ENCODE assay signal across 1 cellular context in the genomic region with DNA sequence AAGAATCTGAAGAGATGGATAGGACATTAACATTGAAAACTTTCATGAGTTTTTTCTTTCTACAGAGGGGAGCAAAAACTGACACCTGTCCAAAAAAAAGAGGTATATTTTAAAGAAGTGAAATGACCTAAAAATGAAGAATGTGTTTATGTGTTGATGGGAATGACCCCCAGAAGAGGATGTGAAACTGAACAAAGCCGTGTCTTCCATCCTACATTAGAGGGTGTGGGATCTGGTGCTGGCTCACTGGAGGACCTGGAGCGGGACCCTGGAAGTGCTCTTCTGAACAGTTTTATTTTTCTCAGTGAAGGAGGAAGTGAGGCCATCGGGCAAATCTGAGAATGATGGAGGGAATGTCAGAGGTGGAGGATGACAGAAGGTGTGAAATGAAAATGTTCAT.
TF ChIP-seq lines count a peak whose summit lies in the region.

No MANE protein-coding gene starts in this region.

TF ChIP-seq in SK-N-SH, 30 proteins besides CTCF, POLR2A, EP300 and RAD21 (continued from another document):
- TF ChIP-seq, protein P1, sequence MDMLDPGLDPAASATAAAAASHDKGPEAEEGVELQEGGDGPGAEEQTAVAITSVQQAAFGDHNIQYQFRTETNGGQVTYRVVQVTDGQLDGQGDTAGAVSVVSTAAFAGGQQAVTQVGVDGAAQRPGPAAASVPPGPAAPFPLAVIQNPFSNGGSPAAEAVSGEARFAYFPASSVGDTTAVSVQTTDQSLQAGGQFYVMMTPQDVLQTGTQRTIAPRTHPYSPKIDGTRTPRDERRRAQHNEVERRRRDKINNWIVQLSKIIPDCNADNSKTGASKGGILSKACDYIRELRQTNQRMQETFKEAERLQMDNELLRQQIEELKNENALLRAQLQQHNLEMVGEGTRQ (IDR thresholded peaks at IDR 0.05; ENCODE audit: borderline replicate concordance, low read depth, low read length), result no peak
- TF ChIP-seq TEAD4 (IDR thresholded peaks at IDR 0.05; ENCODE audit: borderline replicate concordance, insufficient read depth) (no peak), NFIC (IDR thresholded peaks at IDR 0.05; ENCODE audit: borderline replicate concordance) (no peak), FOSL2 (IDR thresholded peaks at IDR 0.05; ENCODE audit: borderline replicate concordance, low read depth) (no peak), SMC3 (IDR thresholded peaks at IDR 0.05; ENCODE audit: low read depth, low read length) (no peak), YY1 (IDR thresholded peaks at IDR 0.05; ENCODE audit: low read depth) (no peak), FOXM1 (IDR thresholded peaks at IDR 0.05; ENCODE audit: low read depth) (no peak)
